In the genomic region with DNA sequence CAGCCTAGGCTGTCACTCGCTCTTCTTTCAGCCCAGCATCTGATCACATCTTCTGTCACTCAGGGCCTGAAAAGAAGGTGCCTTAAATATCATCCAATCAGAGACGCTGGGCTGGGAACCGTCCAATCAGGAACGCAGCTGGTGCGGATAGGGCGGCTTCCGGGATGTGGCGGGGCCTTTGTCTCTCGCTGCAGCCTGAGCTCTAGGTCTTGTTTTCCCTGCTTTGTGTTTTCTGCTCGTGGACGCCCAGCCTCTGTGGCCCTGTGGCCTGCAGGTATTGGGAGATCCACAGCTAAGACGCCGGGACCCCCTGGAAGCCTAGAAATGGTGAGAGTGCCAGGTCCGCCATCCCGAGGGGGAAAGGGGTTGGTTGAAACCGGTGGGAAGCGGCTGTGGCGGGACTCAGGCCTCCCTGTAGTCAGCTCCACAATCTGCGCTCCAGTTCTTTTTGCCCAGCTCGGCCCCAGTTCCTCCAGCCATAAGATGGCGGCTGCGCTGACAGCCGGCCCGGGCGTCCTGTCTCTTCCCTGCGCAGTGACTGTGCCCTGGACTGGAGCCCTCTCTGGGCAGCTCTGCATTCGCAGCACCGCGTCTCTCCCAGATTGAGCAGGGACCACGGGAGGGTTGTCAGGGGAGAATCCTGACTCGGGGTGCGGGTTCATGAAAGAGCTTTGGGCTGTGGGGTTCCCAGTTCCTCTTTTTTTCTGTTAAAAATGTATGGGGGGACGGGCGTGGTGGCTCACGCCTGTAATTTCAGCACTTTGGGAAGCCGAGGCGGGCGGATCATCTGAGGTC, we compare ENCODE assay signal across 8 cellular contexts. TPM values are rescaled to one million over a fixed set of nuclear protein-coding genes. Genes with fewer than 3 reads are reported as not detected.
DNase-seq lines count a peak whose midpoint lies in the region; ATAC-seq and TF ChIP-seq lines count a peak whose summit lies in the region.

A gene (plus strand): TSS at position 175 of the 795 bp plus-strand sequence. CDS start 150 bp downstream, at position 325.

- peaks cover 7% of the 10 kb centered on the region for H3K4me1 Mint-ChIP-seq in nephron

- H3K27me3 ChIP-seq in HUES48 (ENCODE audit: control insufficient read depth, insufficient read depth, low read length), result no peaks in the 10 kb centered on the region

- peak within 1 kb of the TSS; percentile 98 to 99 (median 99) for H3K4me3 Mint-ChIP-seq in nephron

- peak within 1 kb of the TSS; percentile 99 for H3K9ac ChIP-seq in HUES48 (ENCODE audit: low read depth, low read length)

- H3K36me3 Mint-ChIP-seq in nephron (ENCODE audit: low read depth), result peaks cover 49% of the 10 kb centered on the region

- peaks cover 35% of the 10 kb centered on the region for H3K9me3 Mint-ChIP-seq in nephron

- peak within 1 kb of the TSS; percentile 99 for H3K27ac Mint-ChIP-seq in nephron

- peak within 1 kb of the TSS; percentile 98 for H3K27ac ChIP-seq in HUES48 (ENCODE audit: low read depth, low read length)

- H3K4me3 ChIP-seq in HUES48 (ENCODE audit: low read depth, low read length) (peak within 1 kb of the TSS; percentile 95), fibroblast of the aortic adventitia (ENCODE audit: low read depth, low read length) (peak within 1 kb of the TSS; percentile 82)

- DNase-seq in COLO829 (ENCODE audit: low spot score) (peak; percentile 22), RPMI8226 (peak; percentile 87), fibroblast of the aortic adventitia (ENCODE audit: low read depth) (peak; percentile 89)
- DNase-seq in activated effector memory CD4-positive, alpha-beta T cell treated with Interleukin-2 at 50 U/mL for 16 hours, result peak; percentile 87
- DNase-seq in stimulated activated naive CD8-positive, alpha-beta T cell treated with anti-CD3 and anti-CD28 coated beads, Interleukin-15, Interleukin-2, amounts not matched to agents 100 U/mL and 50 U/mL, for 24 hours, result peak; percentile 84

- no peaks in the 10 kb centered on the region for H3K27me3 Mint-ChIP-seq in nephron (ENCODE audit: low read depth)

- H3K36me3 ChIP-seq in HUES48 (ENCODE audit: control insufficient read depth, insufficient read depth, low read length), result 0 out of 2 replicates have a peak, but pooled peaks cover under 1% of the 10 kb centered on the region

- no peak for TF ChIP-seq CTCF in fibroblast of the aortic adventitia (IDR thresholded peaks at IDR 0.05; ENCODE audit: insufficient read depth, low read length)
- TF ChIP-seq CTCF in nephron (IDR thresholded peaks at IDR 0.05; ENCODE audit: unreplicated experiment in 3 of 3), result no peak

- peaks cover 5% of the 10 kb centered on the region; the same call in 1 of the 2 replicates for H3K4me1 ChIP-seq in HUES48 (ENCODE audit: control insufficient read depth, insufficient read depth, low read length)

- ATAC-seq in GM21367 (IDR thresholded peaks at IDR 0.05; ENCODE audit: unreplicated experiment), result peak; percentile 96
- ATAC-seq in stimulated activated naive CD8-positive, alpha-beta T cell treated with anti-CD3 and anti-CD28 coated beads, Interleukin-15, Interleukin-2, amounts not matched to agents 100 U/mL and 50 U/mL, for 24 hours, result peak; percentile 99

- H3K9me3 ChIP-seq in HUES48 (ENCODE audit: control insufficient read depth, insufficient read depth, low read length), result no peaks in the 10 kb centered on the region

RNA-seq across cellular contexts. Expression of the gene that starts here (rescaled TPM):
- 10.4 and 11.4 TPM in 2 replicates for total RNA-seq in fibroblast of the aortic adventitia (ENCODE audit: low replicate concordance)

Comparison
In these comparisons a context has a peak if more than half of its experiments do, and no peak if none do; other contexts are left out.
1. Peak in every context shown above with its lines: DNase-seq, ATAC-seq, H3K4me3 ChIP-seq and H3K27ac ChIP-seq.
2. DNase-seq: peak in every context shown above with its lines; median percentile 89 in fibroblast of the aortic adventitia; 87 in RPMI8226; 87 in activated effector memory CD4-positive, alpha-beta T cell treated with Interleukin-2 at 50 U/mL for 16 hours; 84 in stimulated activated naive CD8-positive, alpha-beta T cell treated with anti-CD3 and anti-CD28 coated beads, Interleukin-15, Interleukin-2, amounts not matched to agents 100 U/mL and 50 U/mL, for 24 hours; 22 in COLO829.